ENCODE assay signal across 9 cellular contexts in genomic region chr4:55949480-55949802, GRCh38. TPM values are rescaled to one million over a fixed set of nuclear protein-coding genes. Genes with fewer than 3 reads are reported as not detected.
DNase-seq lines count a peak whose midpoint lies in the region; ATAC-seq and TF ChIP-seq lines count a peak whose summit lies in the region.
"Had no signal": no experiment of that assay in that cellular context is flagged by ENCODE, and none has a peak within 500 bp of the region (broad histone marks: within the 10 kb centered on the region; RNA-seq: fewer than 3 reads in every experiment).

No MANE protein-coding gene starts in this region.

- CTCF ChIA-PET in AG04449 (lab: Yijun Ruan, JAX), result interaction anchor here (0.5 to 3.2 kb wide), 27 partner anchors 8 to 892 kb away, joined by 3 to 49 read pairs (median 6); partner anchors contain the start of gene AASDH
- CTCF ChIA-PET in IMR-90 (lab: Yijun Ruan, JAX), result interaction anchor here (0.6 to 2.4 kb wide), 13 partner anchors 8 to 612 kb away, joined by 3 to 11 read pairs (median 3); no protein-coding TSS in a partner anchor
- CTCF ChIA-PET in mammary epithelial cell (lab: Charles Lee; ENCODE audit: low non-redundant PET), result interaction anchor here (0.6 to 0.7 kb wide), 4 partner anchors 17 to 888 kb away, joined by 3 to 5 read pairs (median 4); partner anchors contain the start of gene PPAT

- H3K23ac ChIP-seq in IMR-90 (ENCODE audit: low read depth, low read length), result peak overlapping the region; percentile 96

- H3K18ac ChIP-seq in IMR-90 (ENCODE audit: low read depth, low read length), result peak overlapping the region; percentile 40

- BruUV-seq in IMR-90 (replicated peaks; lab: Mats Ljungman, UMichigan), result no TSS peak
- TSS peak; percentile 42 for BruUV-seq in mammary epithelial cell (replicated peaks; lab: Mats Ljungman, UMichigan)

- H3K27me3 ChIP-seq in IMR-90 (ENCODE audit: control insufficient read depth, insufficient read depth, low read length) (no peaks in the 10 kb centered on the region), mammary epithelial cell (ENCODE audit: insufficient read depth, low read length) (no peaks in the 10 kb centered on the region), muscle layer of colon (ENCODE audit: control insufficient read depth in 1 of 2, insufficient read depth in 2 of 2, low read length in 2 of 2) (no peaks in the 10 kb centered on the region)

- peak overlapping the region; percentile 95 for H3K14ac ChIP-seq in IMR-90 (replicated peaks; ENCODE audit: low read depth, low read length)

- H3K36me3 ChIP-seq in IMR-90 (ENCODE audit: control insufficient read depth, insufficient read depth, low read length) (peaks cover 1% of the 10 kb centered on the region; the same call in 1 of the 2 replicates), mammary epithelial cell (ENCODE audit: insufficient read depth, low read length) (peaks cover 9% of the 10 kb centered on the region), muscle layer of colon (ENCODE audit: insufficient read depth, low read length) (no peaks in the 10 kb centered on the region)

- dilution Hi-C loops in IMR-90 (cut with HindIII; ENCODE audit: low sequenced_read_pairs, unreplicated experiment), result no loop called here
- dilution Hi-C loops in mammary epithelial cell (cut with HindIII; ENCODE audit: low sequenced_read_pairs), result no loop called here

- H2AFZ ChIP-seq in IMR-90 (replicated peaks; ENCODE audit: low read length, poor library complexity), result peak overlapping the region; percentile 98
- H2AFZ ChIP-seq in mammary epithelial cell (ENCODE audit: low read depth, low read length), result peak overlapping the region; percentile 93

- H3K4me1 ChIP-seq in IMR-90 (ENCODE audit: control insufficient read depth, insufficient read depth, low read length) (peaks cover 6% of the 10 kb centered on the region), mammary epithelial cell (ENCODE audit: insufficient read depth, low read length) (peaks cover 22% of the 10 kb centered on the region), muscle layer of colon (ENCODE audit: insufficient read depth, low read length) (peaks cover 18% of the 10 kb centered on the region)

- H3K27ac ChIP-seq in IMR-90 (ENCODE audit: insufficient read depth, low read length), result peak overlapping the region; percentile 97
- peak overlapping the region; percentile 92 for H3K27ac ChIP-seq in mammary epithelial cell (ENCODE audit: insufficient read depth, low read depth, low read length)
- peak overlapping the region; percentile 66 for H3K27ac ChIP-seq in muscle layer of colon (ENCODE audit: low read depth, low read length)

- peak overlapping the region; percentile 77 for H4K91ac ChIP-seq in IMR-90 (ENCODE audit: insufficient read depth, low read depth, low read length)

- no peak for TF ChIP-seq CTCF in AG04449 (IDR thresholded peaks at IDR 0.05; ENCODE audit: insufficient read depth, low read length, missing control alignments)
- TF ChIP-seq CTCF in IMR-90 (conservative IDR thresholded peaks at IDR 0.05; ENCODE audit: low read depth, low read length), result no peak
- TF ChIP-seq CTCF in mammary epithelial cell (conservative IDR thresholded peaks at IDR 0.05 in 1 of 2, IDR thresholded peaks at IDR 0.05 in 1 of 2; ENCODE audit: extremely low read depth in 1 of 2, insufficient read depth in 1 of 2, low read depth in 1 of 2, low read length in 2 of 2), result no peak
- TF ChIP-seq CTCF in GM13977 (IDR thresholded peaks at IDR 0.05; ENCODE audit: extremely low read depth, insufficient read depth, missing control alignments), result no peak

- no peak for TF ChIP-seq RAD21 in IMR-90 (IDR thresholded peaks at IDR 0.05; ENCODE audit: low read length)

- peaks cover 11 to 29% of the 10 kb centered on the region in 2 experiments for H3K79me1 ChIP-seq in IMR-90 (ENCODE audit: low read depth in 1 of 2, low read length in 2 of 2)

- H4K5ac ChIP-seq in IMR-90 (ENCODE audit: low read depth, low read length), result peak overlapping the region; percentile 11

- peak overlapping the region; percentile 96 for H3K56ac ChIP-seq in IMR-90 (ENCODE audit: extremely low read depth, insufficient read depth, low read length)

- POLR2A ChIA-PET in AG04449 (lab: Yijun Ruan, JAX) (interaction anchor here (1.1 to 2.2 kb wide), 2 partner anchors 8 to 83 kb away, joined by 3 to 5 read pairs; no protein-coding TSS in a partner anchor), IMR-90 (lab: Charles Lee; ENCODE audit: unreplicated experiment) (interaction anchor here (0.6 to 0.9 kb wide), 2 partner anchors 15 to 17 kb away, joined by 3 to 8 read pairs; no protein-coding TSS in a partner anchor)

- no peak for DNase-seq in AG04449 (ENCODE audit: low read depth, low spot score)
- no peak for DNase-seq in IMR-90
- DNase-seq in mammary epithelial cell, result no peak
- no peak for DNase-seq in SKM-1 (lab: John Stamatoyannopoulos, UW; ENCODE audit: unreplicated experiment)
- no peak for DNase-seq in SW 1271 (lab: John Stamatoyannopoulos, UW)
- DNase-seq in GM13977 (ENCODE audit: low spot score), result no peak
- no peak for DNase-seq in pons (ENCODE audit: low spot score)
- DNase-seq: activated CD4-positive, alpha-beta T cell treated with anti-CD3 and anti-CD28 coated beads, Interleukin-2, amount 50 U/mL, for 1 hour had no signal

- H4K8ac ChIP-seq in IMR-90 (ENCODE audit: low read depth in 2 of 2, low read length in 2 of 2), result peak overlapping the region; percentile 81 to 91

- H2BK20ac ChIP-seq in IMR-90 (ENCODE audit: low read depth, low read length), result peak overlapping the region; percentile 63; the same call in 1 of the 2 replicates

- peak overlapping the region; percentile 40; the same call in 1 of the 2 replicates for H2AK5ac ChIP-seq in IMR-90 (ENCODE audit: low read depth, low read length)

- intact Hi-C loops in IMR-90 (cut with micrococcal nuclease) (loop anchor here (1.0 to 2.0 kb wide), 4 partner anchors 17 to 437 kb away; partner anchors contain the start of gene AASDH), mammary epithelial cell (cut with micrococcal nuclease) (loop anchor here (1.0 to 10.0 kb wide), 4 partner anchors 42 to 885 kb away; partner anchors contain the start of gene EXOC1)

- 0 out of 2 replicates have a peak, but pooled peaks cover 3% of the 10 kb centered on the region for H4K20me1 ChIP-seq in IMR-90 (ENCODE audit: insufficient read depth, low read length)
- no peaks in the 10 kb centered on the region for H4K20me1 ChIP-seq in mammary epithelial cell (ENCODE audit: insufficient read depth, low read length)

- no peaks in the 10 kb centered on the region for H3K9me3 ChIP-seq in IMR-90 (ENCODE audit: control insufficient read depth, insufficient read depth, low read length)
- H3K9me3 ChIP-seq in mammary epithelial cell (replicated peaks; ENCODE audit: insufficient read depth, low read length), result no peaks in the 10 kb centered on the region
- H3K9me3 ChIP-seq in muscle layer of colon (ENCODE audit: low read length), result no peaks in the 10 kb centered on the region

- no peak for TF ChIP-seq POLR2A in IMR-90 (IDR thresholded peaks at IDR 0.05; ENCODE audit: low read depth, low read length)

- in situ Hi-C loops in IMR-90 (cut with MboI; ENCODE audit: low sequenced_read_pairs), result no loop called here
- in situ Hi-C loops in mammary epithelial cell (cut with MboI; ENCODE audit: low sequenced_read_pairs in 2 of 2), result no loop called here
- in situ Hi-C loops in GM13977 (cut with MboI; ENCODE audit: low pct_unique_long_range_greater_than_20kb, low sequenced_read_pairs, unreplicated experiment), result no loop called here

- peaks cover 33% of the 10 kb centered on the region for H3K79me2 ChIP-seq in mammary epithelial cell (ENCODE audit: insufficient read depth, low read length)

- ATAC-seq in IMR-90 (ENCODE audit: low read depth), result no peak

- peak overlapping the region; percentile 82; the same call in 2 of the 3 replicates for H2BK15ac ChIP-seq in IMR-90 (ENCODE audit: low read depth, low read length)

- H2AK9ac ChIP-seq in IMR-90 (replicated peaks; ENCODE audit: low read depth, low read length, poor library complexity), result peak overlapping the region; percentile 83

- H2BK120ac ChIP-seq in IMR-90 (ENCODE audit: low read depth, low read length), result peak overlapping the region; percentile 76

- WGBS in IMR-90 (ENCODE audit: extremely low coverage in 2 of 2, insufficient read length in 1 of 2), 2 experiments, result no CpG with 5 or more reads among the region's 3 CpGs
- WGBS in mammary epithelial cell (ENCODE audit: low coverage, missing lambda C conversion rate), result 9% methylated on average over 3 of the region's 3 CpGs

- H3K9me1 ChIP-seq in IMR-90 (ENCODE audit: insufficient read depth, low read length), result no peaks in the 10 kb centered on the region

- H3K4me2 ChIP-seq in IMR-90 (ENCODE audit: low read depth, low read length), result peak overlapping the region; percentile 79
- peak overlapping the region; percentile 89 for H3K4me2 ChIP-seq in mammary epithelial cell (ENCODE audit: insufficient read depth, low read depth, low read length)

- peak overlapping the region; percentile 94 for H2BK5ac ChIP-seq in IMR-90 (ENCODE audit: low read depth, low read length, poor library complexity, severe bottlenecking)

- H3K9ac ChIP-seq in IMR-90 (ENCODE audit: low read depth, low read length) (peak overlapping the region; percentile 96), mammary epithelial cell (ENCODE audit: insufficient read depth, low read length) (peak overlapping the region; percentile 87), muscle layer of colon (ENCODE audit: low read length) (peak overlapping the region; percentile 35)

- H3K4ac ChIP-seq in IMR-90 (ENCODE audit: low read depth, low read length), result peak overlapping the region; percentile 89

- H3K4me3 ChIP-seq in AG04449 (ENCODE audit: low read depth, low read length) (peak overlapping the region; percentile 82), IMR-90 (ENCODE audit: insufficient read depth, low read depth, low read length) (peak overlapping the region; percentile 79), mammary epithelial cell (replicated peaks in 1 of 3; ENCODE audit: insufficient read depth in 1 of 3, low read depth in 2 of 3, low read length in 3 of 3) (peak overlapping the region; percentile 76 to 94 (median 83)), muscle layer of colon (ENCODE audit: low read depth in 1 of 2, low read length in 2 of 2) (peak overlapping the region; percentile 75 to 85)

TF ChIP-seq in IMR-90, 13 proteins besides CTCF, POLR2A, EP300 and RAD21:
- no peak for TF ChIP-seq RCOR1 (IDR thresholded peaks at IDR 0.05; ENCODE audit: insufficient replicate concordance, low read length)

RNA-seq across cellular contexts. Expression of gene CEP135, which starts 0.7 kb away (rescaled TPM):
- total RNA-seq in IMR-90 (2012; rRNA removed) (3.2 and 6.4 TPM in 2 replicates), mammary epithelial cell (1 to 10 TPM; 5.3 to 7.3 TPM)
- polyA plus RNA-seq in IMR-90 (2012; rRNA removed) (2.2 and 2.7 TPM in 2 replicates), mammary epithelial cell (2.0 TPM)
- 0.20 and 0.40 TPM in 2 replicates for polyA plus RNA-seq in IMR-90 (2012; cell fraction: cytosol; rRNA removed)
- 1.1 and 4.1 TPM in 2 replicates for polyA plus RNA-seq in IMR-90 (2012; cell fraction: nucleus; rRNA removed; ENCODE audit: low replicate concordance)
- polyA minus RNA-seq in mammary epithelial cell, result 5.6 TPM

Comparison
In these comparisons a context has a peak if more than half of its experiments do, and no peak if none do; other contexts are left out.
1. H3K9ac ChIP-seq: peak in every context shown above with its lines; median percentile 96 in IMR-90; 87 in mammary epithelial cell; 35 in muscle layer of colon.